ENCODE assay signal across 12 cellular contexts in the genomic region with DNA sequence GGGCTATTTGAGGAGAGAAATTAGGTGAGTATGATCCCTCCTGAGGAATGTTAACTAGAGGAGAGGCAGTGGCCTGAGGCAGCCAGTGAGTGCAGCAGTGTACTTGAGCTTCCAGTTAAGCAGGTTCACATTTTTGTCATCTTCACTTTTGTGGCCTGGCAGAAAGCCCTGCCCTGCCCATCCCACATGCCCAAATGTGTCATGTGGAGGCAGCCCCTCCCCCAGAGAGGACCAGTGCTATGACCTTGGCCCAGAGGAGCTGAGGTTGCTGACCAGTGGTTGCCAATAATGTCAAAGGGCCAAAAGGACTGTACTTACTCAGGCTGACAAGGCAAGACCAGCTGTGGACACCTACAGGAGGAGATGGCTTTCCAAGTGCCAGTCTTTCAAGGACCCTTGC. TPM values are rescaled to one million over a fixed set of nuclear protein-coding genes. Genes with fewer than 3 reads are reported as not detected.
A peak's percentile ranks its signal among the peaks of the same experiment; 100 is the strongest.
DNase-seq lines count a peak whose midpoint lies in the region; ATAC-seq and TF ChIP-seq lines count a peak whose summit lies in the region.
"Had no signal": no experiment of that assay in that cellular context is flagged by ENCODE, and none has a peak within 500 bp of the region (broad histone marks: within the 10 kb centered on the region; RNA-seq: fewer than 3 reads in every experiment).

No MANE protein-coding gene starts in this region.

- H3K4me3 Mint-ChIP-seq in Caco-2 (ENCODE audit: unreplicated experiment): peak overlapping the region; percentile 52
- H3K4me3 Mint-ChIP-seq in naive thymus-derived CD8-positive, alpha-beta T cell: no peak overlapping the region
- no peak overlapping the region for H3K4me3 Mint-ChIP-seq in stimulated activated memory B cell treated with anti-CD40 and anti-IgM and Interleukin-4, amounts not matched to agents 10 μg/mL and 1 μg/mL and 100 μg/mL, for 72 hours
- no peak overlapping the region for H3K4me3 Mint-ChIP-seq in T-helper 2 cell treated with Interferon-gamma antibody and Interleukin-4, amounts not matched to agents 5 μg/mL and 100 μg/mL, for 36 hours

- peaks cover 44% of the 10 kb centered on the region for H3K4me1 Mint-ChIP-seq in Caco-2 (ENCODE audit: low read depth, unreplicated experiment)
- H3K4me1 Mint-ChIP-seq in naive thymus-derived CD8-positive, alpha-beta T cell: peaks cover 21 to 57% (median 37%) of the 10 kb centered on the region in 4 donors
- peaks cover 27% of the 10 kb centered on the region for H3K4me1 Mint-ChIP-seq in stimulated activated memory B cell treated with anti-CD40 and anti-IgM and Interleukin-4, amounts not matched to agents 10 μg/mL and 1 μg/mL and 100 μg/mL, for 72 hours
- peaks cover 20% of the 10 kb centered on the region for H3K4me1 Mint-ChIP-seq in T-helper 2 cell treated with Interferon-gamma antibody and Interleukin-4, amounts not matched to agents 5 μg/mL and 100 μg/mL, for 36 hours (ENCODE audit: low read depth)

- H3K9me3 ChIP-seq in Caco-2 (no peaks in the 10 kb centered on the region), MG63 (no peaks in the 10 kb centered on the region)

- POLR2A ChIA-PET in Caco-2 (lab: Charles Lee): interaction anchor here (0.5 to 3.3 kb wide), 3 partner anchors 9 to 1552 kb away, joined by 3 to 49 read pairs (median 12); no protein-coding TSS in a partner anchor
- POLR2A ChIA-PET in naive thymus-derived CD8-positive, alpha-beta T cell (lab: Charles Lee): interaction anchor here (0.8 to 2.2 kb wide), 3 partner anchors 9 to 103 kb away, joined by 3 to 5 read pairs (median 4); no protein-coding TSS in a partner anchor

- CTCF ChIA-PET in Caco-2 (lab: Charles Lee): interaction anchor here (0.6 to 1.3 kb wide), 5 partner anchors 9 to 130 kb away, joined by 3 to 8 read pairs (median 4); partner anchors contain the start of genes KDM2A and SSH3

- intact Hi-C loops in Caco-2 (cut with micrococcal nuclease; ENCODE audit: unreplicated experiment): loop anchor here (1.0 to 10.0 kb wide), 4 partner anchors 8 to 336 kb away; partner anchors contain the start of genes GSTP1 and KDM2A

- no peaks in the 10 kb centered on the region for H3K9me3 Mint-ChIP-seq in Caco-2 (ENCODE audit: unreplicated experiment)
- peaks cover 0 to 2% (median 0%) of the 10 kb centered on the region in 9 donors for H3K9me3 Mint-ChIP-seq in naive thymus-derived CD8-positive, alpha-beta T cell
- no peaks in the 10 kb centered on the region for H3K9me3 Mint-ChIP-seq in stimulated activated memory B cell treated with anti-CD40 and anti-IgM and Interleukin-4, amounts not matched to agents 10 μg/mL and 1 μg/mL and 100 μg/mL, for 72 hours
- H3K9me3 Mint-ChIP-seq in T-helper 2 cell treated with Interferon-gamma antibody and Interleukin-4, amounts not matched to agents 5 μg/mL and 100 μg/mL, for 36 hours: no peaks in the 10 kb centered on the region

- no TSS peak for BruUV-seq in Caco-2 (replicated peaks; lab: Mats Ljungman, UMichigan)

- ATAC-seq in naive thymus-derived CD8-positive, alpha-beta T cell: no peak
- no peak for ATAC-seq in stimulated activated memory B cell treated with anti-CD40 and anti-IgM and Interleukin-4, amounts not matched to agents 10 μg/mL and 1 μg/mL and 100 μg/mL, for 72 hours

- no peaks in the 10 kb centered on the region for H3K27me3 ChIP-seq in Caco-2 (replicated peaks; ENCODE audit: control insufficient read depth, insufficient read depth, low read length)
- H3K27me3 ChIP-seq in MG63: no peaks in the 10 kb centered on the region

- no peak overlapping the region for H3K4me3 ChIP-seq in Caco-2 (ENCODE audit: low read depth, low read length)
- H3K4me3 ChIP-seq in MG63: no peak overlapping the region

- peaks cover 26% of the 10 kb centered on the region for H3K4me1 ChIP-seq in Caco-2

- DNase-seq in Caco-2: peak; percentile 92 to 95
- DNase-seq in MG63: peak; percentile 58
- peak; percentile 44 for DNase-seq in fibroblast of gingiva (ENCODE audit: low read depth)
- no peak for DNase-seq in naive thymus-derived CD8-positive, alpha-beta T cell
- no peak for DNase-seq in NCI-H1930 (lab: John Stamatoyannopoulos, UW)
- DNase-seq in T-helper 2 cell treated with Interferon-gamma antibody and Interleukin-4, amounts not matched to agents 5 μg/mL and 100 μg/mL, for 36 hours (ENCODE audit: low spot score): no peak
- no peak for DNase-seq in NCI-H82 (lab: John Stamatoyannopoulos, UW)
- DNase-seq: DMS79; NCI-H524; stimulated activated CD4-positive, alpha-beta T cell treated with anti-CD3 and anti-CD28 coated beads, Interleukin-2, amount 100 ng/mL, for 48 hours; T-helper 9 cell had no signal

- TF ChIP-seq CTCF in Caco-2 (IDR thresholded peaks at IDR 0.05; ENCODE audit: insufficient read depth in 1 of 2, low read depth in 1 of 2, low read length in 1 of 2, severe bottlenecking in 1 of 2, unreplicated experiment in 1 of 2): no peak

- H3K36me3 ChIP-seq in Caco-2 (ENCODE audit: control insufficient read depth, insufficient read depth, low read length) (peaks cover 33% of the 10 kb centered on the region), MG63 (peaks cover 94% of the 10 kb centered on the region)

- peak overlapping the region; percentile 85 for H3K27ac Mint-ChIP-seq in Caco-2 (ENCODE audit: unreplicated experiment)
- H3K27ac Mint-ChIP-seq in naive thymus-derived CD8-positive, alpha-beta T cell: peak overlapping the region in 6 of 10 donors; percentile 18 to 75 (median 50)
- no peak overlapping the region for H3K27ac Mint-ChIP-seq in stimulated activated memory B cell treated with anti-CD40 and anti-IgM and Interleukin-4, amounts not matched to agents 10 μg/mL and 1 μg/mL and 100 μg/mL, for 72 hours
- no peak overlapping the region for H3K27ac Mint-ChIP-seq in T-helper 2 cell treated with Interferon-gamma antibody and Interleukin-4, amounts not matched to agents 5 μg/mL and 100 μg/mL, for 36 hours

- H3K27me3 Mint-ChIP-seq in Caco-2 (ENCODE audit: insufficient read depth, unreplicated experiment): no peaks in the 10 kb centered on the region
- H3K27me3 Mint-ChIP-seq in naive thymus-derived CD8-positive, alpha-beta T cell: no peaks in the 10 kb centered on the region
- no peaks in the 10 kb centered on the region for H3K27me3 Mint-ChIP-seq in stimulated activated memory B cell treated with anti-CD40 and anti-IgM and Interleukin-4, amounts not matched to agents 10 μg/mL and 1 μg/mL and 100 μg/mL, for 72 hours
- no peaks in the 10 kb centered on the region for H3K27me3 Mint-ChIP-seq in T-helper 2 cell treated with Interferon-gamma antibody and Interleukin-4, amounts not matched to agents 5 μg/mL and 100 μg/mL, for 36 hours (ENCODE audit: low read depth)

- H3K36me3 Mint-ChIP-seq in Caco-2 (ENCODE audit: insufficient read depth, unreplicated experiment): peaks cover 100% of the 10 kb centered on the region
- H3K36me3 Mint-ChIP-seq in naive thymus-derived CD8-positive, alpha-beta T cell: peaks cover 0 to 99% (median 21%) of the 10 kb centered on the region in 3 donors
- peaks cover 72% of the 10 kb centered on the region for H3K36me3 Mint-ChIP-seq in stimulated activated memory B cell treated with anti-CD40 and anti-IgM and Interleukin-4, amounts not matched to agents 10 μg/mL and 1 μg/mL and 100 μg/mL, for 72 hours
- peaks cover 85% of the 10 kb centered on the region for H3K36me3 Mint-ChIP-seq in T-helper 2 cell treated with Interferon-gamma antibody and Interleukin-4, amounts not matched to agents 5 μg/mL and 100 μg/mL, for 36 hours (ENCODE audit: low read depth)

RNA-seq across cellular contexts. Expression of gene GRK2, which starts 17.6 kb away (rescaled TPM):
- total RNA-seq in Caco-2 (2022): 113 and 120 TPM in 2 replicates
- total RNA-seq in MG63 (2014; rRNA removed; shearing (Covaris generic); ENCODE audit: low replicate concordance): 24.2 and 31.8 TPM in 2 replicates
- total RNA-seq in naive thymus-derived CD8-positive, alpha-beta T cell: 100 to 1,000 TPM; 345 to 354 TPM
- 10 to 100 TPM; 16.8 to 70.7 (median 31.1) TPM for polyA plus RNA-seq in naive thymus-derived CD8-positive, alpha-beta T cell

RNA-seq across cellular contexts. Expression of gene ANKRD13D, which starts 40.5 kb away (rescaled TPM):
- 83.3 and 88.6 TPM in 2 replicates for total RNA-seq in Caco-2 (2022)
- total RNA-seq in MG63 (2014; rRNA removed; shearing (Covaris generic); ENCODE audit: low replicate concordance): 17.2 and 25.8 TPM in 2 replicates
- total RNA-seq in naive thymus-derived CD8-positive, alpha-beta T cell: 100 to 1,000 TPM; 189 to 206 TPM
- 10 to 100 TPM in 2 of 3 donors, 1 to 10 TPM in 1; 6.0 to 18.3 (median 10.1) TPM for polyA plus RNA-seq in naive thymus-derived CD8-positive, alpha-beta T cell

RNA-seq across cellular contexts. Expression of gene SSH3, which starts 54.7 kb away (rescaled TPM):
- total RNA-seq in Caco-2 (2022): 81.2 and 89.6 TPM in 2 replicates
- total RNA-seq in MG63 (2014; rRNA removed; shearing (Covaris generic); ENCODE audit: low replicate concordance): 3.8 and 5.1 TPM in 2 replicates
- 10 to 100 TPM; 18.1 to 25.3 TPM for total RNA-seq in naive thymus-derived CD8-positive, alpha-beta T cell
- polyA plus RNA-seq in naive thymus-derived CD8-positive, alpha-beta T cell: 1 to 10 TPM; 1.7 to 4.5 (median 3.2) TPM

Comparison
In these comparisons a context has a peak if more than half of its experiments do, and no peak if none do; other contexts are left out.
1. DNase-seq: peak in Caco-2 (2 of 2), MG63 (single experiment) and fibroblast of gingiva (single experiment); none in naive thymus-derived CD8-positive, alpha-beta T cell (0 of 10), NCI-H1930 (0 of 2), T-helper 2 cell treated with Interferon-gamma antibody and Interleukin-4, amounts not matched to agents 5 μg/mL and 100 μg/mL, for 36 hours (single experiment) and NCI-H82 (single experiment).
2. H3K27ac Mint-ChIP-seq: peak in Caco-2 (single experiment) and naive thymus-derived CD8-positive, alpha-beta T cell (6 of 10); none in stimulated activated memory B cell treated with anti-CD40 and anti-IgM and Interleukin-4, amounts not matched to agents 10 μg/mL and 1 μg/mL and 100 μg/mL, for 72 hours (single experiment) and T-helper 2 cell treated with Interferon-gamma antibody and Interleukin-4, amounts not matched to agents 5 μg/mL and 100 μg/mL, for 36 hours (single experiment).